ENCODE assay signal across 19 cellular contexts in genomic region chr15:26222781-26223180, GRCh38.
"Had no signal": no experiment of that assay in that cellular context is flagged by ENCODE, and none has a peak within 500 bp of the region (broad histone marks: within the 10 kb centered on the region; RNA-seq: fewer than 3 reads in every experiment).

No MANE protein-coding gene starts in this region.

- H3K79me2 ChIP-seq: hepatocyte had no signal

- H3K27ac Mint-ChIP-seq: dendritic cell treated with granulocyte-macrophage colony-stimulating factor and Interleukin-4, amounts not matched to agents 40 ng/mL and 50 ng/mL, for 4 days; immature natural killer cell; naive B cell had no signal

- H3K27ac ChIP-seq: colonic mucosa, esophagus muscularis mucosa, foreskin keratinocyte, gastroesophageal sphincter, heart left ventricle, hepatocyte, left lung, lower lobe of right lung had no signal

- H3K36me3 ChIP-seq: colonic mucosa, esophagus muscularis mucosa, gastroesophageal sphincter, heart left ventricle, left lung, lower lobe of right lung had no signal

- H3K4me1 ChIP-seq: colonic mucosa, esophagus muscularis mucosa, foreskin keratinocyte, gastroesophageal sphincter, heart left ventricle, left lung, lower lobe of right lung had no signal

- H3K4me3 ChIP-seq: colonic mucosa, esophagus muscularis mucosa, gastroesophageal sphincter, heart left ventricle, hepatocyte, left lung, lower lobe of right lung had no signal

- H3K9me3 ChIP-seq: colonic mucosa, esophagus muscularis mucosa, gastroesophageal sphincter, heart left ventricle, lower lobe of right lung had no signal

- H3K27me3 ChIP-seq: colonic mucosa, esophagus muscularis mucosa, foreskin keratinocyte, gastroesophageal sphincter, heart left ventricle, hepatocyte, left lung had no signal

- H2AFZ ChIP-seq: hepatocyte had no signal

- ATAC-seq: foreskin keratinocyte, gastroesophageal sphincter, heart left ventricle, left cardiac atrium, left lung, left ventricle myocardium superior, lower lobe of right lung had no signal

- H3K27me3 Mint-ChIP-seq: dendritic cell treated with granulocyte-macrophage colony-stimulating factor and Interleukin-4, amounts not matched to agents 40 ng/mL and 50 ng/mL, for 4 days had no signal

- H3K4me2 ChIP-seq: hepatocyte had no signal

- H3K4me1 Mint-ChIP-seq: immature natural killer cell, naive B cell had no signal

- DNase-seq: colonic mucosa; cortex of kidney; effector CD4-positive, alpha-beta T cell; effector memory CD4-positive, alpha-beta T cell; foreskin keratinocyte; heart left ventricle; hypothalamus; immature natural killer cell; left cardiac atrium; left lung; left ventricle myocardium superior; lower lobe of right lung; mesenchymal stem cell; midbrain; naive B cell had no signal

- H3K4me3 Mint-ChIP-seq: dendritic cell treated with granulocyte-macrophage colony-stimulating factor and Interleukin-4, amounts not matched to agents 40 ng/mL and 50 ng/mL, for 4 days; immature natural killer cell; naive B cell had no signal

- H3K36me3 Mint-ChIP-seq: immature natural killer cell had no signal
